8 cellular contexts compared by ENCODE assay signal in genomic region chr7:128879939-128880746, GRCh38. TPM values are rescaled to one million over a fixed set of nuclear protein-coding genes. Genes with fewer than 3 reads are reported as not detected.
A peak's percentile ranks its signal among the peaks of the same experiment; 100 is the strongest.
DNase-seq lines count a peak whose midpoint lies in the region; ATAC-seq, FAIRE-seq and TF ChIP-seq lines count a peak whose summit lies in the region.

No MANE protein-coding gene starts in this region.

- H3K9me2 ChIP-seq in Loucy (replicated peaks; ENCODE audit: low read depth, low read length), result no peaks in the 10 kb centered on the region

- H3K9ac ChIP-seq in Loucy (ENCODE audit: low read depth, low read length, poor library complexity, severe bottlenecking), result no peak overlapping the region

- ATAC-seq in HG03469 (IDR thresholded peaks at IDR 0.05; ENCODE audit: unreplicated experiment) (no peak), HG03139 (IDR thresholded peaks at IDR 0.05; ENCODE audit: unreplicated experiment) (no peak)

- H3F3A ChIP-seq in Loucy (ENCODE audit: low read depth), result no peaks in the 10 kb centered on the region

- no peak overlapping the region for H3K4me3 ChIP-seq in Loucy (ENCODE audit: low read length, poor library complexity, severe bottlenecking)

- H2AFZ ChIP-seq in Loucy (ENCODE audit: low read length), result no peak overlapping the region

- no peaks in the 10 kb centered on the region for H3K9me3 ChIP-seq in Loucy (ENCODE audit: insufficient read depth, low read depth, low read length)

- TF ChIP-seq POLR2A in GM12891 (IDR thresholded peaks at IDR 0.05; ENCODE audit: low read depth, low read length), result no peak

- no peaks in the 10 kb centered on the region for H3K36me3 ChIP-seq in Loucy (ENCODE audit: insufficient read depth, low read length)

- no peaks in the 10 kb centered on the region for H3K27me3 ChIP-seq in Loucy (ENCODE audit: insufficient read depth, low read length, poor library complexity, severe bottlenecking)

- intact Hi-C loops in posterior cingulate gyrus (cut with DNase I), result loop anchor here (5.0 kb wide), 3 partner anchors 88 to 453 kb away; partner anchors contain the start of genes CCDC136 and METTL2B

- no peak overlapping the region for H3K4me2 ChIP-seq in Loucy (ENCODE audit: low read depth, low read length, poor library complexity, severe bottlenecking)

- TF ChIP-seq CTCF in Loucy (conservative IDR thresholded peaks at IDR 0.05; ENCODE audit: low read length), result peak; percentile 54

- H3K4me1 ChIP-seq in Loucy (ENCODE audit: insufficient read depth, low read length, poor library complexity, severe bottlenecking), result peaks cover 3% of the 10 kb centered on the region

- no peaks in the 10 kb centered on the region for H3K79me2 ChIP-seq in Loucy (ENCODE audit: insufficient read depth, low read length)

- DNase-seq in DMS79 treated with DMSO at 0.1 percent for 48 hours (lab: John Stamatoyannopoulos, UW), result peak; percentile 59
- DNase-seq in SW480 (ENCODE audit: low spot score), result peak; percentile 43
- peak; percentile 35 for DNase-seq in foreskin melanocyte
- DNase-seq in posterior cingulate gyrus, result peak; percentile 55 to 97 (median 78)
- no peak for DNase-seq in GM12891 (ENCODE audit: insufficient read length, low spot score)

- H4K20me1 ChIP-seq in Loucy (ENCODE audit: insufficient read depth, low read length, poor library complexity, severe bottlenecking), result no peaks in the 10 kb centered on the region

- FAIRE-seq in GM12891 (lab: Jason Lieb, UNC), result no peak

TF ChIP-seq in GM12891, 5 proteins besides CTCF, POLR2A, EP300 and RAD21:
- TF ChIP-seq SPI1 (IDR thresholded peaks at IDR 0.05; ENCODE audit: low read depth, low read length) (no peak), PAX5 (IDR thresholded peaks at IDR 0.05; ENCODE audit: insufficient read depth, low read length, severe bottlenecking) (no peak), POLR2AphosphoS5 (IDR thresholded peaks at IDR 0.05; ENCODE audit: low read depth, low read length) (no peak), TAF1 (IDR thresholded peaks at IDR 0.05; ENCODE audit: low read depth, low read length) (no peak), POU2F2 (IDR thresholded peaks at IDR 0.05; ENCODE audit: low read depth, low read length) (no peak)

RNA-seq across cellular contexts. Expression of gene ATP6V1F, which starts 17.5 kb away (rescaled TPM):
- 253 TPM for polyA plus RNA-seq in GM12891 (2012; ENCODE audit: low read depth, missing spikeins)

RNA-seq across cellular contexts. Expression of gene KCP, which starts 30.4 kb away (rescaled TPM):
- 1.3 TPM for polyA plus RNA-seq in GM12891 (2012; ENCODE audit: low read depth, missing spikeins)

RNA-seq across cellular contexts. Expression of gene FLNC, which starts 49.9 kb away (rescaled TPM):
- 0.08 TPM for polyA plus RNA-seq in GM12891 (2012; ENCODE audit: low read depth, missing spikeins)

RNA-seq across cellular contexts. Expression of gene IRF5, which starts 57.6 kb away (rescaled TPM):
- polyA plus RNA-seq in GM12891 (2012; ENCODE audit: low read depth, missing spikeins), result 66.9 TPM
